ENCODE assay signal across 1 cellular context in genomic region chr10:11335167-11335652, GRCh38.
TF ChIP-seq lines count a peak whose summit lies in the region.

No MANE protein-coding gene starts in this region.

TF ChIP-seq in H1, 55 proteins besides CTCF, POLR2A, EP300 and RAD21:
- TF ChIP-seq MAFK (IDR thresholded peaks at IDR 0.05; ENCODE audit: low read depth, low read length) = no peak
- TF ChIP-seq EZH2 (IDR thresholded peaks at IDR 0.05; ENCODE audit: low read depth, low read length, severe bottlenecking) = no peak
- no peak for TF ChIP-seq SIN3A (conservative IDR thresholded peaks at IDR 0.05 in 1 of 2, IDR thresholded peaks at IDR 0.05 in 1 of 2; ENCODE audit: low read depth in 1 of 2, low read length in 2 of 2)
- TF ChIP-seq CBX5 (IDR thresholded peaks at IDR 0.05; ENCODE audit: low read depth, low read length) = no peak
- TF ChIP-seq BACH1 (IDR thresholded peaks at IDR 0.05; ENCODE audit: low read length) = no peak
- no peak for TF ChIP-seq RFX5 (IDR thresholded peaks at IDR 0.05; ENCODE audit: borderline replicate concordance, low read depth, low read length)
- TF ChIP-seq FOSL1 (IDR thresholded peaks at IDR 0.05; ENCODE audit: insufficient read depth, low read depth, low read length) = no peak
- no peak for TF ChIP-seq ATF2 (IDR thresholded peaks at IDR 0.05; ENCODE audit: low read length)
- no peak for TF ChIP-seq TAF1 (IDR thresholded peaks at IDR 0.05; ENCODE audit: low read depth, low read length)
- no peak for TF ChIP-seq HDAC6 (IDR thresholded peaks at IDR 0.05; ENCODE audit: low read depth, low read length)
- no peak for TF ChIP-seq SP1 (IDR thresholded peaks at IDR 0.05; ENCODE audit: low read depth, low read length)
TF ChIP-seq in H1: peak in this region for 0.
